ENCODE assay signal across 8 cellular contexts in genomic region chr1:92298213-92298572, GRCh38. TPM values are rescaled to one million over a fixed set of nuclear protein-coding genes. Genes with fewer than 3 reads are reported as not detected.
A peak's percentile ranks its signal among the peaks of the same experiment; 100 is the strongest.
DNase-seq lines count a peak whose midpoint lies in the region; ATAC-seq lines count a peak whose summit lies in the region.

No MANE protein-coding gene starts in this region.

- H3K4me1 ChIP-seq in iPS-18a (ENCODE audit: control insufficient read depth, low read depth, low read length) (peaks cover 6% of the 10 kb centered on the region), subcutaneous abdominal adipose tissue (ENCODE audit: control insufficient read depth in 5 of 5, insufficient read depth in 5 of 5, low read length in 5 of 5) (peaks cover 0 to 22% (median 16%) of the 10 kb centered on the region in 5 donors)

- H3K36me3 Mint-ChIP-seq in activated CD4-positive, alpha-beta T cell treated with anti-CD3 and anti-CD28 coated beads for 36 hours (ENCODE audit: low read depth), result peaks cover 34% of the 10 kb centered on the region
- peaks cover 34% of the 10 kb centered on the region for H3K36me3 Mint-ChIP-seq in activated CD4-positive, alpha-beta memory T cell treated with anti-CD3 and anti-CD28 coated beads, Interleukin-2, amount 10 ng/mL, durations not matched to agents 7 days and 5 days (ENCODE audit: low read depth)

- peaks cover 19% of the 10 kb centered on the region for H3K36me3 ChIP-seq in iPS-18a (ENCODE audit: control insufficient read depth, low read depth, low read length)
- H3K36me3 ChIP-seq in subcutaneous abdominal adipose tissue (ENCODE audit: control insufficient read depth in 5 of 5, insufficient read depth in 5 of 5, low read length in 5 of 5), result peaks cover 0 to 8% (median 4%) of the 10 kb centered on the region in 5 donors

- no peak for DNase-seq in activated CD4-positive, alpha-beta T cell treated with anti-CD3 and anti-CD28 coated beads for 36 hours
- no peak for DNase-seq in activated CD4-positive, alpha-beta T cell treated with anti-CD3 and anti-CD28 coated beads for 4 hours
- no peak for DNase-seq in activated CD4-positive, alpha-beta memory T cell treated with anti-CD3 and anti-CD28 coated beads, Interleukin-2, amount 10 ng/mL, durations not matched to agents 7 days and 5 days
- no peak for DNase-seq in GM19240 (ENCODE audit: insufficient read length, low spot score)

- no peaks in the 10 kb centered on the region for H3K9me3 ChIP-seq in iPS-18a (ENCODE audit: control insufficient read depth, low read depth, low read length)
- no peaks in the 10 kb centered on the region for H3K9me3 ChIP-seq in subcutaneous abdominal adipose tissue (ENCODE audit: control insufficient read depth in 5 of 5, low read length in 5 of 5)

- POLR2A ChIA-PET in activated CD4-positive, alpha-beta T cell treated with anti-CD3 and anti-CD28 coated beads for 36 hours (lab: Charles Lee), result interaction anchor here (0.6 to 0.7 kb wide), 3 partner anchors 22 to 176 kb away, joined by 3 to 4 read pairs (median 3); no protein-coding TSS in a partner anchor
- POLR2A ChIA-PET in activated CD4-positive, alpha-beta memory T cell treated with anti-CD3 and anti-CD28 coated beads, Interleukin-2, amount 10 ng/mL, durations not matched to agents 7 days and 5 days (lab: Charles Lee), result interaction anchor here (1.0 to 4.6 kb wide), 8 partner anchors 9 to 301 kb away, joined by 3 to 61 read pairs (median 6); partner anchors contain the start of gene GFI1

- H3K27ac ChIP-seq in iPS-18a (ENCODE audit: low read length), result peak overlapping the region; percentile 90
- H3K27ac ChIP-seq in subcutaneous abdominal adipose tissue (ENCODE audit: low read depth, low read length), result peak overlapping the region; percentile 83

- peak overlapping the region; percentile 80 for H3K9ac ChIP-seq in iPS-18a (ENCODE audit: low read length)
- H3K9ac ChIP-seq in subcutaneous abdominal adipose tissue (ENCODE audit: low read length in 5 of 5), result peak overlapping the region; percentile 97 to 98 (median 98)

- peak overlapping the region; percentile 84 for H3K4me3 Mint-ChIP-seq in activated CD4-positive, alpha-beta T cell treated with anti-CD3 and anti-CD28 coated beads for 36 hours
- peak overlapping the region; percentile 83 for H3K4me3 Mint-ChIP-seq in activated CD4-positive, alpha-beta memory T cell treated with anti-CD3 and anti-CD28 coated beads, Interleukin-2, amount 10 ng/mL, durations not matched to agents 7 days and 5 days

- intact Hi-C loops in activated CD4-positive, alpha-beta T cell treated with anti-CD3 and anti-CD28 coated beads for 36 hours (cut with DNase I, micrococcal nuclease), result loop anchor here in 1 of 2 experiments (1.0 to 10.0 kb wide), 7 partner anchors 218 to 1276 kb away; partner anchors contain the start of genes BTBD8, CDC7, RPL5 and ZNF644

- CTCF ChIA-PET in activated CD4-positive, alpha-beta T cell treated with anti-CD3 and anti-CD28 coated beads for 36 hours (lab: Charles Lee), result interaction anchor here (0.5 to 4.6 kb wide), 6 partner anchors 12 to 1016 kb away, joined by 3 to 27 read pairs (median 6); partner anchors contain the start of gene GFI1
- CTCF ChIA-PET in activated CD4-positive, alpha-beta memory T cell treated with anti-CD3 and anti-CD28 coated beads, Interleukin-2, amount 10 ng/mL, durations not matched to agents 7 days and 5 days (lab: Charles Lee), result interaction anchor here (0.8 to 1.6 kb wide), 8 partner anchors 12 to 302 kb away, joined by 3 to 10 read pairs (median 4); no protein-coding TSS in a partner anchor

- no peaks in the 10 kb centered on the region for H3K27me3 Mint-ChIP-seq in activated CD4-positive, alpha-beta T cell treated with anti-CD3 and anti-CD28 coated beads for 36 hours
- no peaks in the 10 kb centered on the region for H3K27me3 Mint-ChIP-seq in activated CD4-positive, alpha-beta memory T cell treated with anti-CD3 and anti-CD28 coated beads, Interleukin-2, amount 10 ng/mL, durations not matched to agents 7 days and 5 days

- H3K9me3 Mint-ChIP-seq in activated CD4-positive, alpha-beta T cell treated with anti-CD3 and anti-CD28 coated beads for 36 hours (ENCODE audit: low read depth), result no peaks in the 10 kb centered on the region
- no peaks in the 10 kb centered on the region for H3K9me3 Mint-ChIP-seq in activated CD4-positive, alpha-beta memory T cell treated with anti-CD3 and anti-CD28 coated beads, Interleukin-2, amount 10 ng/mL, durations not matched to agents 7 days and 5 days

- peak overlapping the region; percentile 94 for H3K27ac Mint-ChIP-seq in activated CD4-positive, alpha-beta T cell treated with anti-CD3 and anti-CD28 coated beads for 36 hours
- H3K27ac Mint-ChIP-seq in activated CD4-positive, alpha-beta memory T cell treated with anti-CD3 and anti-CD28 coated beads, Interleukin-2, amount 10 ng/mL, durations not matched to agents 7 days and 5 days, result peak overlapping the region; percentile 81

- no peaks in the 10 kb centered on the region for H3K27me3 ChIP-seq in iPS-18a (ENCODE audit: control insufficient read depth, insufficient read depth, low read length)
- no peaks in the 10 kb centered on the region for H3K27me3 ChIP-seq in subcutaneous abdominal adipose tissue (ENCODE audit: control insufficient read depth in 5 of 5, insufficient read depth in 4 of 5, low read length in 5 of 5)

- H3K4me3 ChIP-seq in iPS-18a (ENCODE audit: low read length) (peak overlapping the region; percentile 76), subcutaneous abdominal adipose tissue (ENCODE audit: low read depth in 1 of 5, low read length in 5 of 5) (peak overlapping the region; percentile 70 to 98 (median 91))

- peaks cover 34% of the 10 kb centered on the region for H3K4me1 Mint-ChIP-seq in activated CD4-positive, alpha-beta T cell treated with anti-CD3 and anti-CD28 coated beads for 36 hours
- peaks cover 51% of the 10 kb centered on the region for H3K4me1 Mint-ChIP-seq in activated CD4-positive, alpha-beta memory T cell treated with anti-CD3 and anti-CD28 coated beads, Interleukin-2, amount 10 ng/mL, durations not matched to agents 7 days and 5 days

- ATAC-seq in activated CD4-positive, alpha-beta T cell treated with anti-CD3 and anti-CD28 coated beads for 36 hours, result peak; percentile 1
- no peak for ATAC-seq in GM19324 (IDR thresholded peaks at IDR 0.05; ENCODE audit: low FRiP score, unreplicated experiment)
- ATAC-seq in HG03342 (IDR thresholded peaks at IDR 0.05; ENCODE audit: unreplicated experiment), result no peak

RNA-seq across cellular contexts. Expression of gene GLMN, which starts 0.6 kb away (rescaled TPM):
- 10 to 100 TPM; 10.8 to 17.6 TPM for total RNA-seq in activated CD4-positive, alpha-beta T cell treated with anti-CD3 and anti-CD28 coated beads for 36 hours
- total RNA-seq in activated CD4-positive, alpha-beta memory T cell treated with anti-CD3 and anti-CD28 coated beads, Interleukin-2, amount 10 ng/mL, durations not matched to agents 7 days and 5 days, result 10 to 100 TPM; 18.2 to 18.7 TPM

RNA-seq across cellular contexts. Expression of gene RPAP2, which starts 0.7 kb away (rescaled TPM):
- total RNA-seq in activated CD4-positive, alpha-beta T cell treated with anti-CD3 and anti-CD28 coated beads for 36 hours, result 10 to 100 TPM; 33.4 to 39.0 TPM
- total RNA-seq in activated CD4-positive, alpha-beta memory T cell treated with anti-CD3 and anti-CD28 coated beads, Interleukin-2, amount 10 ng/mL, durations not matched to agents 7 days and 5 days, result 10 to 100 TPM; 31.6 to 36.5 TPM
